In the genomic region with DNA sequence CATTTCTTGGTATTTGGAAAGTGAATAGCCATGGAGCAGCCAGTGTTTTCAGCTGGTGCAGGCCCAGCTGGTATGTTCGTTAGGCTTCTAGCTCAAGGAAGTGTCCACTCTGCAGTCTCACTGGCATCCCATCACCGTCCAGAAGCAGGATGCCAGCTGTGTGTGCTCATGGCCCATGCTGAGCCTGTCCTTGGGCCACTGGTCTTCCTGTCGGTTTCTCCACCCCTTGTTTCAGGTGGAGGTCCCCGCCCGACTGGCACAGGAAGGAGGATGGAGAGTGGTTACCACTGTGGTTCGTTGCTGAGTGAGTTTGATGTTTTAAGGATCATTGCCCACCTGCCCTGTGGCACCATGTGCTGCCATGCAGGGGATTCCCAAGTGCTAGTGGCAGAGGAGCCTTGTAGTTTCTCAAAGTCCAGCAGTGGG, we compare ENCODE assay signal across 16 cellular contexts.
DNase-seq lines count a peak whose midpoint lies in the region; ATAC-seq, FAIRE-seq and TF ChIP-seq lines count a peak whose summit lies in the region.
"Had no signal": no experiment of that assay in that cellular context is flagged by ENCODE, and none has a peak within 500 bp of the region (broad histone marks: within the 10 kb centered on the region; RNA-seq: fewer than 3 reads in every experiment).

No MANE protein-coding gene starts in this region.

- H3K18ac ChIP-seq in mesenchymal stem cell (ENCODE audit: low read depth in 1 of 2, low read length in 2 of 2): no peak overlapping the region

- H2AFZ ChIP-seq in ACC112 (ENCODE audit: low read length, unreplicated experiment) (no peak overlapping the region), astrocyte (ENCODE audit: low read depth, low read length) (no peak overlapping the region), mesenchymal stem cell (ENCODE audit: low read depth, low read length) (no peak overlapping the region)

- H4K20me1 ChIP-seq in astrocyte (ENCODE audit: insufficient read depth, low read length): peaks cover 92% of the 10 kb centered on the region

- peak overlapping the region; percentile 1 for H2AK5ac ChIP-seq in mesenchymal stem cell (ENCODE audit: low read length, severe bottlenecking)

- H3K27ac ChIP-seq in ACC112 (ENCODE audit: low read depth, low read length): peak overlapping the region; percentile 23; the same call in 1 of the 2 replicates
- H3K27ac ChIP-seq in astrocyte (ENCODE audit: low read depth, low read length): no peak overlapping the region
- no peak overlapping the region for H3K27ac ChIP-seq in mesenchymal stem cell (ENCODE audit: low read length, poor library complexity, severe bottlenecking)

- TF ChIP-seq CTCF in Calu3 (IDR thresholded peaks at IDR 0.05; ENCODE audit: unreplicated experiment): no peak
- TF ChIP-seq CTCF in astrocyte (IDR thresholded peaks at IDR 0.05; ENCODE audit: insufficient read depth, low read depth, low read length): no peak

- H3K9me3 Mint-ChIP-seq in Calu3 (ENCODE audit: low read depth, unreplicated experiment): no peaks in the 10 kb centered on the region
- no peaks in the 10 kb centered on the region for H3K9me3 Mint-ChIP-seq in astrocyte (ENCODE audit: unreplicated experiment)
- H3K9me3 Mint-ChIP-seq: brain, WTC11 had no signal

- H3K4me1 ChIP-seq in ACC112 (ENCODE audit: control insufficient read depth, insufficient read depth, low read length, unreplicated experiment) (peaks cover 45% of the 10 kb centered on the region), astrocyte (ENCODE audit: insufficient read depth, low read length) (peaks cover 47% of the 10 kb centered on the region), mesenchymal stem cell (ENCODE audit: control insufficient read depth, insufficient read depth, low read depth, low read length) (peaks cover 50% of the 10 kb centered on the region)

- H3K79me2 ChIP-seq in ACC112 (ENCODE audit: control insufficient read depth, insufficient read depth, low read length, unreplicated experiment) (peaks cover 28% of the 10 kb centered on the region), astrocyte (ENCODE audit: insufficient read depth, low read length) (peaks cover 55% of the 10 kb centered on the region)

- ATAC-seq in GM18511 (IDR thresholded peaks at IDR 0.05; ENCODE audit: unreplicated experiment): no peak
- ATAC-seq: heart left ventricle had no signal

- H3K9ac ChIP-seq in astrocyte (ENCODE audit: low read length): no peak overlapping the region
- H3K9ac ChIP-seq in mesenchymal stem cell (ENCODE audit: low read length): no peak overlapping the region

- H3K27ac Mint-ChIP-seq in Calu3 (ENCODE audit: unreplicated experiment) (peak overlapping the region; percentile 47), astrocyte (ENCODE audit: unreplicated experiment) (peak overlapping the region; percentile 34)
- H3K27ac Mint-ChIP-seq: brain, WTC11 had no signal

- H3K27me3 ChIP-seq in ACC112 (ENCODE audit: insufficient read depth, low read length) (no peaks in the 10 kb centered on the region), astrocyte (ENCODE audit: insufficient read depth, low read length) (no peaks in the 10 kb centered on the region), mesenchymal stem cell (ENCODE audit: control insufficient read depth in 1 of 2, insufficient read depth in 1 of 2, low read length in 2 of 2) (no peaks in the 10 kb centered on the region)
- H3K27me3 ChIP-seq: esophagus muscularis mucosa, heart left ventricle had no signal

- H3K4me1 Mint-ChIP-seq in Calu3 (ENCODE audit: low read depth, unreplicated experiment) (peaks cover 48% of the 10 kb centered on the region), astrocyte (ENCODE audit: low read depth, unreplicated experiment) (peaks cover 42% of the 10 kb centered on the region)
- H3K4me1 Mint-ChIP-seq: brain, WTC11 had no signal

- no peak overlapping the region for H3K14ac ChIP-seq in mesenchymal stem cell (ENCODE audit: low read length in 2 of 2)

- H3K27me3 Mint-ChIP-seq in Calu3 (ENCODE audit: unreplicated experiment): no peaks in the 10 kb centered on the region
- no peaks in the 10 kb centered on the region for H3K27me3 Mint-ChIP-seq in astrocyte (ENCODE audit: low read depth, unreplicated experiment)
- H3K27me3 Mint-ChIP-seq: brain had no signal

- BruUV-seq in Calu3 (replicated peaks; lab: Mats Ljungman, UMichigan): no TSS peak

- H3K4me3 Mint-ChIP-seq in Calu3 (ENCODE audit: low read depth, unreplicated experiment): no peak overlapping the region
- no peak overlapping the region for H3K4me3 Mint-ChIP-seq in astrocyte (ENCODE audit: unreplicated experiment)
- H3K4me3 Mint-ChIP-seq: brain, WTC11 had no signal

- peaks cover 14% of the 10 kb centered on the region for H3K36me3 ChIP-seq in ACC112 (ENCODE audit: insufficient read depth, low read length)
- H3K36me3 ChIP-seq in astrocyte (ENCODE audit: insufficient read depth, low read length): peaks cover 62% of the 10 kb centered on the region
- peaks cover 73 to 85% of the 10 kb centered on the region in 2 experiments for H3K36me3 ChIP-seq in mesenchymal stem cell (ENCODE audit: control insufficient read depth in 1 of 2, insufficient read depth in 2 of 2, low read depth in 1 of 2, low read length in 2 of 2)

- peak overlapping the region in 1 of 2 experiments; percentile 32 for H2BK12ac ChIP-seq in mesenchymal stem cell (ENCODE audit: low read length in 2 of 2)

- H3K4ac ChIP-seq in mesenchymal stem cell (ENCODE audit: low read depth in 1 of 2, low read length in 2 of 2): no peak overlapping the region

- DNase-seq in Calu3 (no peak), astrocyte (ENCODE audit: low read depth) (no peak), mesenchymal stem cell (no peak), DMS53 (lab: John Stamatoyannopoulos, UW) (no peak), NCI-H1092 treated with DMSO at 0.1 percent for 48 hours (lab: John Stamatoyannopoulos, UW) (no peak), NOMO-1 (lab: John Stamatoyannopoulos, UW; ENCODE audit: unreplicated experiment in 2 of 2) (no peak)
- DNase-seq: NCI-H2029, NCI-H446 treated with DMSO at 0.1 percent for 48 hours had no signal

- intact Hi-C loops in Calu3 (cut with micrococcal nuclease; ENCODE audit: unreplicated experiment): no loop called here

- H3K36me3 Mint-ChIP-seq in Calu3 (ENCODE audit: insufficient read depth, unreplicated experiment): peaks cover 87% of the 10 kb centered on the region
- H3K36me3 Mint-ChIP-seq in astrocyte (ENCODE audit: low read depth, unreplicated experiment): peaks cover 30% of the 10 kb centered on the region

- no peak overlapping the region for H2BK120ac ChIP-seq in mesenchymal stem cell (ENCODE audit: low read depth, low read length)

- CTCF ChIA-PET in Calu3 (lab: Charles Lee): no interaction called here

- peaks cover 38% of the 10 kb centered on the region for H3K79me1 ChIP-seq in mesenchymal stem cell (replicated peaks; ENCODE audit: low read length, poor library complexity, severe bottlenecking)

- H3K4me2 ChIP-seq in astrocyte (ENCODE audit: low read length): no peak overlapping the region
- no peak overlapping the region for H3K4me2 ChIP-seq in mesenchymal stem cell (ENCODE audit: low read length, poor library complexity, severe bottlenecking)

- peak overlapping the region; percentile 15 for H4K91ac ChIP-seq in mesenchymal stem cell (ENCODE audit: low read length)

- H4K8ac ChIP-seq in mesenchymal stem cell (ENCODE audit: low read length): no peak overlapping the region

- 98% methylated on average over 6 of the region's 6 CpGs for WGBS in mesenchymal stem cell

- peak overlapping the region; percentile 3 for H2BK5ac ChIP-seq in mesenchymal stem cell (ENCODE audit: low read depth, low read length, poor library complexity, severe bottlenecking)

- no peak overlapping the region for H3K4me3 ChIP-seq in ACC112 (ENCODE audit: low read depth, low read length)
- H3K4me3 ChIP-seq in astrocyte (ENCODE audit: insufficient read depth, low read depth, low read length): no peak overlapping the region
- no peak overlapping the region for H3K4me3 ChIP-seq in mesenchymal stem cell (ENCODE audit: insufficient read depth in 1 of 2, low read depth in 1 of 2, low read length in 2 of 2)
- H3K4me3 ChIP-seq: esophagus muscularis mucosa, heart left ventricle had no signal

- H3K9me3 ChIP-seq in astrocyte (ENCODE audit: insufficient read depth, low read depth, low read length): no peaks in the 10 kb centered on the region
- no peaks in the 10 kb centered on the region for H3K9me3 ChIP-seq in mesenchymal stem cell (ENCODE audit: control insufficient read depth, low read length)
- H3K9me3 ChIP-seq: Caco-2, esophagus muscularis mucosa, heart left ventricle had no signal

- no peak overlapping the region for H2BK15ac ChIP-seq in mesenchymal stem cell (ENCODE audit: low read depth, poor library complexity, severe bottlenecking)

- FAIRE-seq in astrocyte (lab: Jason Lieb, UNC): no peak
- FAIRE-seq: keratinocyte had no signal

- no peak overlapping the region for H3K23ac ChIP-seq in mesenchymal stem cell (ENCODE audit: low read length in 2 of 2)
